ENCODE assay signal across 16 cellular contexts in genomic region chr3:133097214-133097613, GRCh38. TPM values are rescaled to one million over a fixed set of nuclear protein-coding genes. Genes with fewer than 3 reads are reported as not detected.
DNase-seq lines count a peak whose midpoint lies in the region; ATAC-seq and TF ChIP-seq lines count a peak whose summit lies in the region.
"Had no signal": no experiment of that assay in that cellular context is flagged by ENCODE, and none has a peak within 500 bp of the region (broad histone marks: within the 10 kb centered on the region; RNA-seq: fewer than 3 reads in every experiment).

No MANE protein-coding gene starts in this region.

- H3K27me3 Mint-ChIP-seq in natural killer cell treated with Interleukin-12 subunit alpha and Interleukin-12 subunit beta and Interleukin-15 and Interleukin-18, amount 100 ng/mL, for 72 hours, result no peaks in the 10 kb centered on the region

- no peak overlapping the region for H3K4me3 ChIP-seq in kidney epithelial cell (ENCODE audit: low read depth, low read length)
- H3K4me3 ChIP-seq: SJSA1 had no signal

- H3K4me1 Mint-ChIP-seq in natural killer cell treated with Interleukin-12 subunit alpha and Interleukin-12 subunit beta and Interleukin-15 and Interleukin-18, amount 100 ng/mL, for 72 hours (ENCODE audit: low read depth in 2 of 2), result no peaks in the 10 kb centered on the region
- H3K4me1 Mint-ChIP-seq: B cell, endodermal cell, nephron progenitor cell had no signal

- no peaks in the 10 kb centered on the region for H3K36me3 ChIP-seq in kidney epithelial cell (ENCODE audit: control insufficient read depth, insufficient read depth, low read length)
- H3K36me3 ChIP-seq: SJSA1 had no signal

- no peaks in the 10 kb centered on the region for H3K36me3 Mint-ChIP-seq in natural killer cell treated with Interleukin-12 subunit alpha and Interleukin-12 subunit beta and Interleukin-15 and Interleukin-18, amount 100 ng/mL, for 72 hours
- H3K36me3 Mint-ChIP-seq: activated naive CD8-positive, alpha-beta T cell had no signal

- ATAC-seq in natural killer cell treated with Interleukin-12 subunit alpha and Interleukin-12 subunit beta and Interleukin-15 and Interleukin-18, amount 100 ng/mL, for 72 hours, result no peak

- H3K27ac Mint-ChIP-seq in natural killer cell treated with Interleukin-12 subunit alpha and Interleukin-12 subunit beta and Interleukin-15 and Interleukin-18, amount 100 ng/mL, for 72 hours, result no peak overlapping the region
- H3K27ac Mint-ChIP-seq: activated naive CD8-positive, alpha-beta T cell; B cell; endodermal cell had no signal

- no peak overlapping the region for H3K4me3 Mint-ChIP-seq in natural killer cell treated with Interleukin-12 subunit alpha and Interleukin-12 subunit beta and Interleukin-15 and Interleukin-18, amount 100 ng/mL, for 72 hours
- H3K4me3 Mint-ChIP-seq: activated naive CD8-positive, alpha-beta T cell; B cell; endodermal cell; nephron progenitor cell had no signal

- TF ChIP-seq CTCF in kidney epithelial cell (IDR thresholded peaks at IDR 0.05; ENCODE audit: insufficient read depth, low read length, poor library complexity, severe bottlenecking) (no peak), GM20000 (IDR thresholded peaks at IDR 0.05; ENCODE audit: extremely low read depth, missing control alignments) (no peak)

- H3K27me3 ChIP-seq in kidney epithelial cell (ENCODE audit: control insufficient read depth, insufficient read depth, low read length), result no peaks in the 10 kb centered on the region
- H3K27me3 ChIP-seq: SJSA1 had no signal

- peak; percentile 90 for DNase-seq in DMS79 (lab: John Stamatoyannopoulos, UW)
- peak; percentile 77 for DNase-seq in NCI-H1436 treated with DMSO at 0.1 percent for 48 hours (lab: John Stamatoyannopoulos, UW)
- DNase-seq in SW480 (ENCODE audit: low spot score), result peak; percentile 14
- DNase-seq in kidney epithelial cell (ENCODE audit: low read depth), result peak; percentile 53
- DNase-seq in NCI-H510A treated with DMSO at 0.1 percent for 48 hours (lab: John Stamatoyannopoulos, UW), result no peak
- DNase-seq in natural killer cell treated with Interleukin-12 subunit alpha and Interleukin-12 subunit beta and Interleukin-15 and Interleukin-18, amount 100 ng/mL, for 72 hours (ENCODE audit: low spot score), result no peak
- no peak for DNase-seq in GM20000 (ENCODE audit: low spot score)
- no peak for DNase-seq in stimulated activated CD4-positive, alpha-beta T cell treated with anti-CD3 and anti-CD28 coated beads, Interleukin-2, amount 100 ng/mL, for 24 hours
- DNase-seq: activated CD4-positive, alpha-beta T cell treated with anti-CD3 and anti-CD28 coated beads for 48 hours; DMS53; endodermal cell; nephron progenitor cell; T1000 had no signal

- no peaks in the 10 kb centered on the region for H3K9me3 Mint-ChIP-seq in natural killer cell treated with Interleukin-12 subunit alpha and Interleukin-12 subunit beta and Interleukin-15 and Interleukin-18, amount 100 ng/mL, for 72 hours

RNA-seq across cellular contexts. Expression of gene TMEM108, which starts 59.0 kb away (rescaled TPM):
- total RNA-seq in kidney epithelial cell, result 2.1 and 4.4 TPM in 2 replicates
- total RNA-seq in natural killer cell treated with Interleukin-12 subunit alpha and Interleukin-12 subunit beta and Interleukin-15 and Interleukin-18, amount 100 ng/mL, for 72 hours, result not detected
- total RNA-seq: B cell, SJSA1 had no signal

Comparison
In these comparisons a context has a peak if more than half of its experiments do, and no peak if none do; other contexts are left out.
1. DNase-seq: peak in DMS79 (single experiment), NCI-H1436 treated with DMSO at 0.1 percent for 48 hours (single experiment), SW480 (single experiment) and kidney epithelial cell (single experiment); none in NCI-H510A treated with DMSO at 0.1 percent for 48 hours (single experiment), natural killer cell treated with Interleukin-12 subunit alpha and Interleukin-12 subunit beta and Interleukin-15 and Interleukin-18, amount 100 ng/mL, for 72 hours (single experiment), GM20000 (single experiment) and stimulated activated CD4-positive, alpha-beta T cell treated with anti-CD3 and anti-CD28 coated beads, Interleukin-2, amount 100 ng/mL, for 24 hours (0 of 2).